1 cellular context compared by ENCODE assay signal in the genomic region with DNA sequence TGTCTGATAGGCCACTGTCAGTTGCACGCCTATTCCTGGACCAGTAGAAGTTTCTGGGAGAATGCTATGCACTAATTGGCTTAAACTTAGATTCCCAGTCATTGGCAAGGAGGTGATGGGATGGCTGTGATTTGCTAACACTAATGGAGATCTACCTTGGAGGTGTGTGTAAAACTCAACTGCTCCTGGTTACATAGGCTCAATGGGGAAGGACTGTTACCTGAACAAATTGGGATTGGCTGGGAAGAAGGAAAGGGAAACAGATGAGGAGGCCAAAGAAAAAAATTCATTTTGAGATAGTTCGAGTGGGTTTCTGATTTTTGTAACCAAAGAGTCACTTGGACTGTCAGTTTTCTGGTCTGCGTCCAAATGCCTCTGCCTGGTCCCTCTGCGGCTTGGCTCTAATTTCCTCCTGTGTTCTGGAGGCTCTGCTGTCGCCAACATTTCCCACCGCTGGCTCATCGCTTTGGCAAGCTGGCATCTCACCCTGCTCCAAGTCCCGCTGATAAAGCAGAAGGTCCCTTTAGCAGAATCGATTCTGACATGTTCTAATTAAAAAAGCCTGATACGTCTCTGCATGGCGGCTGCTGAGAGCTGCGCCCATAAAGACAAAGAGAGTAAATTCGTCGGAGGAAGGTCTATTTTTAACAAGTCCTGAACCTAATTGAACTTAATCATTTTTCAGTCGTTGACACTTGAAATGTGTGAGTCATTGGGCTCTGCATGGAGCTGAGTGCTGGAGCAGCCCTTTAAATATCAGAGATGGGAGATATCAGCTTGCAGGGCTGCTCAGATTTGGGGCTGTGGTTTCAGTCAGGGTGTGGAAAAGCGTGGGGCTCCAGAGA.
A peak's percentile ranks its signal among the peaks of the same experiment; 100 is the strongest.
TF ChIP-seq lines count a peak whose summit lies in the region.

No MANE protein-coding gene starts in this region.

TF ChIP-seq in SK-N-SH, 30 proteins besides CTCF, POLR2A, EP300 and RAD21 (continued from another document):
- TF ChIP-seq RFX5 (IDR thresholded peaks at IDR 0.05; ENCODE audit: low read length) (no peak), IRF3 (IDR thresholded peaks at IDR 0.05; ENCODE audit: low read depth, low read length) (no peak), JUND (IDR thresholded peaks at IDR 0.05) (peak; percentile 86), NFIC (IDR thresholded peaks at IDR 0.05; ENCODE audit: borderline replicate concordance) (peak; percentile 99), MEF2A (IDR thresholded peaks at IDR 0.05; ENCODE audit: borderline replicate concordance, low read depth) (peak; percentile 93), RCOR1 (IDR thresholded peaks at IDR 0.05; ENCODE audit: low read length) (peak; percentile 29; the same call in 1 of the 2 replicates), RXRA (IDR thresholded peaks at IDR 0.05; ENCODE audit: borderline replicate concordance, low read depth) (peak; percentile 92), POLR2AphosphoS5 (IDR thresholded peaks at IDR 0.05; ENCODE audit: low read depth, low read length) (peak; percentile 44; the same call in 1 of the 2 replicates)
- TF ChIP-seq, protein P1, sequence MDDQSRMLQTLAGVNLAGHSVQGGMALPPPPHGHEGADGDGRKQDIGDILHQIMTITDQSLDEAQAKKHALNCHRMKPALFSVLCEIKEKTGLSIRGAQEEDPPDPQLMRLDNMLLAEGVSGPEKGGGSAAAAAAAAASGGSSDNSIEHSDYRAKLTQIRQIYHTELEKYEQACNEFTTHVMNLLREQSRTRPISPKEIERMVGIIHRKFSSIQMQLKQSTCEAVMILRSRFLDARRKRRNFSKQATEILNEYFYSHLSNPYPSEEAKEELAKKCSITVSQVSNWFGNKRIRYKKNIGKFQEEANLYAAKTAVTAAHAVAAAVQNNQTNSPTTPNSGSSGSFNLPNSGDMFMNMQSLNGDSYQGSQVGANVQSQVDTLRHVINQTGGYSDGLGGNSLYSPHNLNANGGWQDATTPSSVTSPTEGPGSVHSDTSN (IDR thresholded peaks at IDR 0.05), result peak; percentile 95; the same call in 1 of the 2 replicates
- TF ChIP-seq, protein P2, sequence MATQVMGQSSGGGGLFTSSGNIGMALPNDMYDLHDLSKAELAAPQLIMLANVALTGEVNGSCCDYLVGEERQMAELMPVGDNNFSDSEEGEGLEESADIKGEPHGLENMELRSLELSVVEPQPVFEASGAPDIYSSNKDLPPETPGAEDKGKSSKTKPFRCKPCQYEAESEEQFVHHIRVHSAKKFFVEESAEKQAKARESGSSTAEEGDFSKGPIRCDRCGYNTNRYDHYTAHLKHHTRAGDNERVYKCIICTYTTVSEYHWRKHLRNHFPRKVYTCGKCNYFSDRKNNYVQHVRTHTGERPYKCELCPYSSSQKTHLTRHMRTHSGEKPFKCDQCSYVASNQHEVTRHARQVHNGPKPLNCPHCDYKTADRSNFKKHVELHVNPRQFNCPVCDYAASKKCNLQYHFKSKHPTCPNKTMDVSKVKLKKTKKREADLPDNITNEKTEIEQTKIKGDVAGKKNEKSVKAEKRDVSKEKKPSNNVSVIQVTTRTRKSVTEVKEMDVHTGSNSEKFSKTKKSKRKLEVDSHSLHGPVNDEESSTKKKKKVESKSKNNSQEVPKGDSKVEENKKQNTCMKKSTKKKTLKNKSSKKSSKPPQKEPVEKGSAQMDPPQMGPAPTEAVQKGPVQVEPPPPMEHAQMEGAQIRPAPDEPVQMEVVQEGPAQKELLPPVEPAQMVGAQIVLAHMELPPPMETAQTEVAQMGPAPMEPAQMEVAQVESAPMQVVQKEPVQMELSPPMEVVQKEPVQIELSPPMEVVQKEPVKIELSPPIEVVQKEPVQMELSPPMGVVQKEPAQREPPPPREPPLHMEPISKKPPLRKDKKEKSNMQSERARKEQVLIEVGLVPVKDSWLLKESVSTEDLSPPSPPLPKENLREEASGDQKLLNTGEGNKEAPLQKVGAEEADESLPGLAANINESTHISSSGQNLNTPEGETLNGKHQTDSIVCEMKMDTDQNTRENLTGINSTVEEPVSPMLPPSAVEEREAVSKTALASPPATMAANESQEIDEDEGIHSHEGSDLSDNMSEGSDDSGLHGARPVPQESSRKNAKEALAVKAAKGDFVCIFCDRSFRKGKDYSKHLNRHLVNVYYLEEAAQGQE (IDR thresholded peaks at IDR 0.05; ENCODE audit: low read depth, low read length), result no peak
